In the genomic region with DNA sequence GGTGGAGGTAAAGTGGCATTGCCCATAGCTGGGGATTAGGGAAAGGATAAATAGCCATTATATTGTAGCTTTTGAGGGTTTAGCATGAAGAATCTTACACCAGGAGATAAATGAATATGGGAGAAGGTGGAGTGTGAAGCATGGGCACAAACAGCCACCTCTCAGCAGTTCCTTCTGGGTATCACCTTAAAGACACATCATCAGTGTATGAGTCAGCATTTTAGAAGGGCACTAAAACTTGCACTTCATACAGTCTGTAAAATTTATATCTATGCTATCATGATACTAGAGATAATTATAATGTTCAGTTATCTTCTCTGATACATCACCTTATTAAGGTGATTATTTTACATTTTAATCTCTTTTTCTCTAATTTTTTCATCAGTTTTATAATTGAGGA, we compare ENCODE assay signal across 21 cellular contexts. TPM values are rescaled to one million over a fixed set of nuclear protein-coding genes. Genes with fewer than 3 reads are reported as not detected.
DNase-seq lines count a peak whose midpoint lies in the region; ATAC-seq, FAIRE-seq and TF ChIP-seq lines count a peak whose summit lies in the region.
"Had no signal": no experiment of that assay in that cellular context is flagged by ENCODE, and none has a peak within 500 bp of the region (broad histone marks: within the 10 kb centered on the region; RNA-seq: fewer than 3 reads in every experiment).

No MANE protein-coding gene starts in this region.

- no peaks in the 10 kb centered on the region for H3K27me3 ChIP-seq in foreskin keratinocyte
- no peaks in the 10 kb centered on the region for H3K27me3 ChIP-seq in CD8-positive, alpha-beta memory T cell (ENCODE audit: insufficient read depth, low read length, poor library complexity, severe bottlenecking)
- H3K27me3 ChIP-seq: BLaER1 treated with 17β-estradiol and CSF1 and Interleukin-3, amounts not matched to agents 10 nM and 100 nM had no signal

- no peak overlapping the region for H3K27ac Mint-ChIP-seq in activated CD4-positive, alpha-beta T cell treated with anti-CD3 and anti-CD28 coated beads for 36 hours
- H3K27ac Mint-ChIP-seq in activated T-helper 17 cell treated with anti-CD3 and anti-CD28 coated beads, Interleukin-2, amount 50 U/mL, for 72 hours, result peak overlapping the region; percentile 46
- peak overlapping the region in 1 of 8 donors; percentile 78 for H3K27ac Mint-ChIP-seq in CD8-positive, alpha-beta memory T cell
- H3K27ac Mint-ChIP-seq in osteocyte (ENCODE audit: unreplicated experiment), result no peak overlapping the region
- H3K27ac Mint-ChIP-seq: B cell; CD8-positive, alpha-beta T cell had no signal

- TF ChIP-seq EP300 in A549 (IDR thresholded peaks at IDR 0.05), result no peak

- TF ChIP-seq POLR2A in A549 (IDR thresholded peaks at IDR 0.05; ENCODE audit: low read length), result no peak

- H3K4me1 ChIP-seq in A549 (0 out of 3 replicates have a peak, but pooled peaks cover 11% of the 10 kb centered on the region), foreskin keratinocyte (no peaks in the 10 kb centered on the region)
- no peaks in the 10 kb centered on the region for H3K4me1 ChIP-seq in CD8-positive, alpha-beta memory T cell (ENCODE audit: insufficient read depth, low read length)
- H3K4me1 ChIP-seq: BLaER1 treated with 17β-estradiol and CSF1 and Interleukin-3, amounts not matched to agents 10 nM and 100 nM; HAP-1 had no signal

- no peak overlapping the region for H3K4me3 ChIP-seq in A549
- H3K4me3 ChIP-seq in CD8-positive, alpha-beta memory T cell (ENCODE audit: low read length), result no peak overlapping the region
- H3K4me3 ChIP-seq: BLaER1 treated with 17β-estradiol and CSF1 and Interleukin-3, amounts not matched to agents 10 nM and 100 nM; GM12878; HAP-1 had no signal

- no peaks in the 10 kb centered on the region for H3K9me3 Mint-ChIP-seq in activated CD4-positive, alpha-beta T cell treated with anti-CD3 and anti-CD28 coated beads for 36 hours (ENCODE audit: low read depth)
- no peaks in the 10 kb centered on the region for H3K9me3 Mint-ChIP-seq in activated T-helper 17 cell treated with anti-CD3 and anti-CD28 coated beads, Interleukin-2, amount 50 U/mL, for 72 hours
- H3K9me3 Mint-ChIP-seq in CD8-positive, alpha-beta memory T cell, result no peaks in the 10 kb centered on the region
- H3K9me3 Mint-ChIP-seq in osteocyte (ENCODE audit: unreplicated experiment), result no peaks in the 10 kb centered on the region
- H3K9me3 Mint-ChIP-seq: CD8-positive, alpha-beta T cell had no signal

- CTCF ChIA-PET in activated CD4-positive, alpha-beta T cell treated with anti-CD3 and anti-CD28 coated beads for 36 hours (lab: Charles Lee), result no interaction called here
- CTCF ChIA-PET in A549 (lab: Yijun Ruan, JAX), result no interaction called here
- CTCF ChIA-PET in CD8-positive, alpha-beta memory T cell (lab: Charles Lee), result no interaction called here

- H3K4me3 Mint-ChIP-seq in activated CD4-positive, alpha-beta T cell treated with anti-CD3 and anti-CD28 coated beads for 36 hours, result no peak overlapping the region
- H3K4me3 Mint-ChIP-seq in activated T-helper 17 cell treated with anti-CD3 and anti-CD28 coated beads, Interleukin-2, amount 50 U/mL, for 72 hours, result no peak overlapping the region
- no peak overlapping the region for H3K4me3 Mint-ChIP-seq in CD8-positive, alpha-beta memory T cell
- no peak overlapping the region for H3K4me3 Mint-ChIP-seq in osteocyte (ENCODE audit: unreplicated experiment)
- H3K4me3 Mint-ChIP-seq: B cell; CD8-positive, alpha-beta T cell had no signal

- in situ Hi-C loops in GM13977 (cut with MboI; ENCODE audit: low pct_unique_long_range_greater_than_20kb, low sequenced_read_pairs, unreplicated experiment), result no loop called here

- peaks cover under 1% of the 10 kb centered on the region for H3K4me1 Mint-ChIP-seq in activated CD4-positive, alpha-beta T cell treated with anti-CD3 and anti-CD28 coated beads for 36 hours
- no peaks in the 10 kb centered on the region for H3K4me1 Mint-ChIP-seq in activated T-helper 17 cell treated with anti-CD3 and anti-CD28 coated beads, Interleukin-2, amount 50 U/mL, for 72 hours
- H3K4me1 Mint-ChIP-seq in CD8-positive, alpha-beta memory T cell, result peaks cover 1 to 7% (median 3%) of the 10 kb centered on the region in 3 donors
- H3K4me1 Mint-ChIP-seq in osteocyte (ENCODE audit: unreplicated experiment), result peaks cover 5% of the 10 kb centered on the region

- H3K36me3 ChIP-seq in CD8-positive, alpha-beta memory T cell (ENCODE audit: insufficient read depth, low read length), result peaks cover 13% of the 10 kb centered on the region

- no peak for DNase-seq in activated CD4-positive, alpha-beta T cell treated with anti-CD3 and anti-CD28 coated beads for 36 hours
- no peak for DNase-seq in activated CD4-positive, alpha-beta T cell treated with anti-CD3 and anti-CD28 coated beads for 4 hours
- no peak for DNase-seq in A549 (ENCODE audit: low read depth in 1 of 2, low spot score in 1 of 2)
- no peak for DNase-seq in foreskin keratinocyte
- DNase-seq in CD8-positive, alpha-beta memory T cell, result no peak
- no peak for DNase-seq in GM13977 (ENCODE audit: low spot score)
- no peak for DNase-seq in osteocyte (ENCODE audit: extremely low spot score, unreplicated experiment)
- DNase-seq: 8988T; CD8-positive, alpha-beta T cell; COR-L47; DMS 273 treated with DMSO at 0.1 percent for 48 hours; DMS53; DND-41; EL had no signal

- intact Hi-C loops in activated CD4-positive, alpha-beta T cell treated with anti-CD3 and anti-CD28 coated beads for 36 hours (cut with DNase I, micrococcal nuclease), result no loop called here

- TF ChIP-seq CTCF in A549 (IDR thresholded peaks at IDR 0.05) (no peak), foreskin keratinocyte (conservative IDR thresholded peaks at IDR 0.05) (no peak), GM13977 (IDR thresholded peaks at IDR 0.05; ENCODE audit: extremely low read depth, insufficient read depth, missing control alignments) (no peak), osteocyte (IDR thresholded peaks at IDR 0.05) (no peak)

- H3K27ac ChIP-seq in A549 (peak overlapping the region in 1 of 2 experiments; percentile 38; a peak in 2 of 6 replicates), foreskin keratinocyte (no peak overlapping the region)
- H3K27ac ChIP-seq in CD8-positive, alpha-beta memory T cell (ENCODE audit: low read depth, low read length), result no peak overlapping the region
- H3K27ac ChIP-seq: BLaER1 treated with 17β-estradiol and CSF1 and Interleukin-3, amounts not matched to agents 10 nM and 100 nM had no signal

- POLR2A ChIA-PET in activated CD4-positive, alpha-beta T cell treated with anti-CD3 and anti-CD28 coated beads for 36 hours (lab: Charles Lee), result no interaction called here
- POLR2A ChIA-PET in A549 (lab: Yijun Ruan, JAX), result no interaction called here
- POLR2A ChIA-PET in CD8-positive, alpha-beta memory T cell (lab: Charles Lee), result no interaction called here

- no peaks in the 10 kb centered on the region for H3K27me3 Mint-ChIP-seq in activated CD4-positive, alpha-beta T cell treated with anti-CD3 and anti-CD28 coated beads for 36 hours
- no peaks in the 10 kb centered on the region for H3K27me3 Mint-ChIP-seq in activated T-helper 17 cell treated with anti-CD3 and anti-CD28 coated beads, Interleukin-2, amount 50 U/mL, for 72 hours
- no peaks in the 10 kb centered on the region for H3K27me3 Mint-ChIP-seq in CD8-positive, alpha-beta memory T cell
- H3K27me3 Mint-ChIP-seq in osteocyte (ENCODE audit: unreplicated experiment), result no peaks in the 10 kb centered on the region
- H3K27me3 Mint-ChIP-seq: B cell had no signal

- H3K36me3 Mint-ChIP-seq in activated CD4-positive, alpha-beta T cell treated with anti-CD3 and anti-CD28 coated beads for 36 hours (ENCODE audit: low read depth), result peaks cover 7% of the 10 kb centered on the region
- peaks cover 24% of the 10 kb centered on the region for H3K36me3 Mint-ChIP-seq in activated T-helper 17 cell treated with anti-CD3 and anti-CD28 coated beads, Interleukin-2, amount 50 U/mL, for 72 hours (ENCODE audit: low read depth)
- H3K36me3 Mint-ChIP-seq in CD8-positive, alpha-beta memory T cell, result peaks cover 1 to 38% (median 9%) of the 10 kb centered on the region in 3 donors
- H3K36me3 Mint-ChIP-seq in osteocyte (ENCODE audit: unreplicated experiment), result peaks cover 13% of the 10 kb centered on the region

- FAIRE-seq in A549 (lab: Jason Lieb, UNC), result no peak
- FAIRE-seq: GM12878, GM19239, H1 had no signal

- no peaks in the 10 kb centered on the region for H3K9me3 ChIP-seq in A549
- H3K9me3 ChIP-seq in CD8-positive, alpha-beta memory T cell (ENCODE audit: low read length), result no peaks in the 10 kb centered on the region
- H3K9me3 ChIP-seq: BLaER1 treated with 17β-estradiol and CSF1 and Interleukin-3, amounts not matched to agents 10 nM and 100 nM; HAP-1 had no signal

- TF ChIP-seq RAD21 in A549 (conservative IDR thresholded peaks at IDR 0.05 in 1 of 2, IDR thresholded peaks at IDR 0.05 in 1 of 2), result no peak

- peak; percentile 44 for ATAC-seq in activated CD4-positive, alpha-beta T cell treated with anti-CD3 and anti-CD28 coated beads for 36 hours
- ATAC-seq in A549 (no peak), foreskin keratinocyte (peak; percentile 59)
- ATAC-seq in activated T-helper 17 cell treated with anti-CD3 and anti-CD28 coated beads, Interleukin-2, amount 50 U/mL, for 72 hours (replicated peaks), result no peak
- ATAC-seq: CD8-positive, alpha-beta T cell; GM12878 had no signal

- H3K4me2 ChIP-seq in A549, result no peak overlapping the region
- H3K4me2 ChIP-seq: BLaER1 treated with 17β-estradiol and CSF1 and Interleukin-3, amounts not matched to agents 10 nM and 100 nM had no signal

TF ChIP-seq in A549, 52 proteins besides CTCF, POLR2A, EP300 and RAD21:
- TF ChIP-seq NFE2L2 (conservative IDR thresholded peaks at IDR 0.05; ENCODE audit: low read length), result peak; percentile 43; the same call in 1 of the 2 replicates
- TF ChIP-seq MAFK (IDR thresholded peaks at IDR 0.05; ENCODE audit: partially characterized antibody), result peak; percentile 85
- no peak for TF ChIP-seq GATA3 (IDR thresholded peaks at IDR 0.05; ENCODE audit: borderline replicate concordance)
TF ChIP-seq in A549: peak in this region for 2.

RNA-seq across cellular contexts. Expression of a gene that starts 25.3 kb away (rescaled TPM):
- total RNA-seq in activated CD4-positive, alpha-beta T cell treated with anti-CD3 and anti-CD28 coated beads for 36 hours, result 1 to 10 TPM; 6.5 to 9.9 TPM
- 21.4 and 23.7 TPM in 2 replicates for polyA plus RNA-seq in A549 (2011; rRNA removed)
- polyA plus RNA-seq in A549 (2012; cell fraction: cytosol; rRNA removed), result 5.2 and 5.8 TPM in 2 replicates
- 2.9 and 4.7 TPM in 2 replicates for polyA plus RNA-seq in A549 (2012; cell fraction: nucleus; rRNA removed)
- 13.0 to 13.6 TPM (median 13.5 TPM) in 3 replicates for polyA plus RNA-seq in A549 (2017; fragmentation: RNase III; extraction: RNeasy Plus Mini Kit Qiagen cat#74134 plus additional on column Dnase treatment)
- polyA minus RNA-seq in A549 (2011; rRNA and poly(A)+ RNA removed), result 6.2 and 8.4 TPM in 2 replicates
- total RNA-seq in activated T-helper 17 cell treated with anti-CD3 and anti-CD28 coated beads, Interleukin-2, amount 50 U/mL, for 72 hours, result 1 to 10 TPM; 3.3 to 9.4 TPM
- total RNA-seq in foreskin keratinocyte, result 9.9 and 10.7 TPM in 2 replicates
- polyA plus RNA-seq in foreskin keratinocyte, result 6.7 and 8.1 TPM in 2 replicates
- 10 to 100 TPM; 11.1 to 11.4 TPM for total RNA-seq in CD8-positive, alpha-beta memory T cell
- 28.3 TPM for polyA plus RNA-seq in CD8-positive, alpha-beta memory T cell
- total RNA-seq in osteocyte, result 17.2 and 19.0 TPM in 2 replicates

Comparison
In these comparisons a context has a peak if more than half of its experiments do, and no peak if none do; other contexts are left out.
1. ATAC-seq: peak in activated CD4-positive, alpha-beta T cell treated with anti-CD3 and anti-CD28 coated beads for 36 hours (single experiment) and foreskin keratinocyte (single experiment); none in A549 (0 of 2) and activated T-helper 17 cell treated with anti-CD3 and anti-CD28 coated beads, Interleukin-2, amount 50 U/mL, for 72 hours (single experiment).